ENCODE assay signal across 1 cellular context in genomic region chr6:113630738-113631535, GRCh38.
TF ChIP-seq lines count a peak whose summit lies in the region.

No MANE protein-coding gene starts in this region.

TF ChIP-seq in H1, 55 proteins besides CTCF, POLR2A, EP300 and RAD21 (continued from another document):
- TF ChIP-seq CHD7 (IDR thresholded peaks at IDR 0.05; ENCODE audit: insufficient replicate concordance, low read length) (no peak), SP1 (IDR thresholded peaks at IDR 0.05; ENCODE audit: low read depth, low read length) (no peak), MAFK (IDR thresholded peaks at IDR 0.05; ENCODE audit: low read depth, low read length) (no peak), CHD1 (IDR thresholded peaks at IDR 0.05; ENCODE audit: low read depth, low read length) (no peak), POLR2AphosphoS5 (IDR thresholded peaks at IDR 0.05; ENCODE audit: low read depth, low read length) (no peak), ATF3 (IDR thresholded peaks at IDR 0.05; ENCODE audit: insufficient read depth, low read depth, low read length) (no peak)
